2 cellular contexts compared by ENCODE assay signal in the genomic region with DNA sequence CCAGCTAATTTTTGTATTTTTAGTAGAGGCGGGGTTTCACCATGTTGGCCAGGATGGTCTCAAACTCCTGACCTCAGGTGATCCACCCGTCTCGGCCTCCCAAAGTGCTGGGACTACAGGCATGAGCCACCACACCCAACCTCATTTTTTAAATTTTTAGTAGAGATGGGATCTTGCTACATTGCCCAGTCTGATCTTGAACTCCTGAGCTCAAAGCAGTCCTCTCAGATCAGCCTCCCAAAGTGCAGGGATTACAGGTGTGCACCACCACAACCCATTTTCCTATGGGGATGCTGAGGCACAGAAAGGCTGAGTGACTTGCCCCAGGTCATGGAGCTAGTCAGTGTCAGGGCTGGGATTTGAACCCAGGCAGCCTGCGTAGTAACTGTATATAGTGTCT. TPM values are rescaled to one million over a fixed set of nuclear protein-coding genes. Genes with fewer than 3 reads are reported as not detected.
"Had no signal": no experiment of that assay in that cellular context is flagged by ENCODE, and none has a peak within 500 bp of the region (broad histone marks: within the 10 kb centered on the region; RNA-seq: fewer than 3 reads in every experiment).

No MANE protein-coding gene starts in this region.

RNA-seq across cellular contexts. Expression of a gene that starts 9.7 kb away (rescaled TPM):
- total RNA-seq: M059J, SJSA1 had no signal
